ENCODE assay signal across 19 cellular contexts in the genomic region with DNA sequence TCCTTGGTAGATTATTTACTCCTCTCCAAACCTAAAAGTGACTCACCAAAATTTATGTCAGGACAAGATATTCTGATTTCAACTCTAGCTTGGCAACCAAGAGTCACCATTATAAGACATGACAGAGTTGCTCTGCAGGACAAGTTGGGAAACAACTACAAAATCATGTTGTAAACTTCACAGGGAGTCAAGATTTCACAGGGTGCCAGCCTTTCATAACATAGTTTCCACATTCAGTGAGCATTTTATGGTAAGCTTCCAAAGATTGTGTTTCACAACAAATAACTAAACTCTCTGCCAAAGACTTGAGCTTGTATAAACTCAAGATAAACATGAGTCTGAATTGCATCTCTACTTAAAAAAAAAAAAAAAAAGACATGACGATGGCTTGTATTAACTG.
A peak's percentile ranks its signal among the peaks of the same experiment; 100 is the strongest.
DNase-seq lines count a peak whose midpoint lies in the region; ATAC-seq, FAIRE-seq and TF ChIP-seq lines count a peak whose summit lies in the region.
"Had no signal": no experiment of that assay in that cellular context is flagged by ENCODE, and none has a peak within 500 bp of the region (broad histone marks: within the 10 kb centered on the region; RNA-seq: fewer than 3 reads in every experiment).

No MANE protein-coding gene starts in this region.

- no peaks in the 10 kb centered on the region for H3K4me1 ChIP-seq in muscle layer of duodenum (ENCODE audit: control insufficient read depth in 1 of 2, insufficient read depth in 2 of 2, low read length in 2 of 2)

- DNase-seq in AG04450 (ENCODE audit: low read depth, low spot score) (peak; percentile 16), GM19239 (ENCODE audit: insufficient read length, low spot score) (no peak), dedifferentiated amniotic fluid mesenchymal stem cell (ENCODE audit: extremely low spot score) (peak; percentile 57), NCI-H526 (lab: John Stamatoyannopoulos, UW) (no peak), middle frontal gyrus (ENCODE audit: extremely low spot score, low spot score) (no peak), erythroblast (lab: John Stamatoyannopoulos, UW) (no peak)
- DNase-seq: activated naive CD8-positive, alpha-beta T cell treated with anti-CD3 and anti-CD28 coated beads for 36 hours; activated T-cell treated with anti-CD3 and anti-CD28 coated beads, Interleukin-2, amount 50 U/mL, for 4 hours; cerebellar nuclear complex; NCI-H1417; NCI-H2227 treated with DMSO at 0.1 percent for 48 hours had no signal

- FAIRE-seq in GM19239 (lab: Jason Lieb, UNC), result peak; percentile 26
- FAIRE-seq: endothelial cell of umbilical vein had no signal

- TF ChIP-seq CTCF in AG04450 (IDR thresholded peaks at IDR 0.05; ENCODE audit: low read depth, low read length), result no peak

- H3K27me3 ChIP-seq in AG04450 (ENCODE audit: control insufficient read depth, insufficient read depth, low read length) (no peaks in the 10 kb centered on the region), muscle layer of duodenum (ENCODE audit: low read depth, low read length) (no peaks in the 10 kb centered on the region)

- no peak for ATAC-seq in GM21619 (IDR thresholded peaks at IDR 0.05; ENCODE audit: unreplicated experiment)
- ATAC-seq: activated T-cell treated with anti-CD3 and anti-CD28 coated beads, Interleukin-2, amount 50 U/mL, for 4 hours; HCT116; stimulated activated memory B cell treated with anti-CD40 and anti-IgM and Interleukin-4, amounts not matched to agents 10 μg/mL and 1 μg/mL and 100 μg/mL, for 72 hours had no signal

- TF ChIP-seq POLR2A in erythroblast (IDR thresholded peaks at IDR 0.05; ENCODE audit: low read length), result no peak

- H3K4me3 ChIP-seq in AG04450 (ENCODE audit: low read depth, low read length) (no peak overlapping the region), muscle layer of duodenum (ENCODE audit: low read depth in 1 of 2, low read length in 2 of 2) (no peak overlapping the region)
- H3K4me3 ChIP-seq: lung, SK-N-MC had no signal

- H3K27ac ChIP-seq in AG04450 (ENCODE audit: low read depth, low read length), result no peak overlapping the region
- peak overlapping the region; percentile 16 for H3K27ac ChIP-seq in muscle layer of duodenum (ENCODE audit: low read length)
- H3K27ac ChIP-seq: C4-2B, SK-N-MC had no signal

- CTCF ChIA-PET in AG04450 (lab: Charles Lee), result interaction anchor here (1.4 kb wide), 1 partner anchor 191 kb away, joined by 10 read pairs; no protein-coding TSS in a partner anchor

- H3K9me3 ChIP-seq in AG04450 (ENCODE audit: control insufficient read depth, insufficient read depth, low read length), result no peaks in the 10 kb centered on the region
- H3K9me3 ChIP-seq in muscle layer of duodenum (ENCODE audit: control insufficient read depth in 1 of 2, low read length in 2 of 2), result no peaks in the 10 kb centered on the region

- H3K36me3 ChIP-seq in muscle layer of duodenum (ENCODE audit: control insufficient read depth in 1 of 2, insufficient read depth in 2 of 2, low read length in 2 of 2), result no peaks in the 10 kb centered on the region

- POLR2A ChIA-PET in AG04450 (lab: Yijun Ruan, JAX), result no interaction called here

Comparison
In these comparisons a context has a peak if more than half of its experiments do, and no peak if none do; other contexts are left out.
1. DNase-seq: peak in AG04450 (single experiment) and dedifferentiated amniotic fluid mesenchymal stem cell (single experiment); none in GM19239 (single experiment), NCI-H526 (0 of 2), middle frontal gyrus (single experiment) and erythroblast (0 of 2).